Comparison of ENCODE assay signal across 2 cellular contexts in genomic region chr19:49152218-49152550, GRCh38.
TF ChIP-seq lines count a peak whose summit lies in the region.

No MANE protein-coding gene starts in this region.

TF ChIP-seq in A549, 52 proteins besides CTCF, POLR2A, EP300 and RAD21:
- TF ChIP-seq NPAS2 (CRISPR knock-in tag; IDR thresholded peaks at IDR 0.05; ENCODE audit: borderline replicate concordance) (no peak), MAX (IDR thresholded peaks at IDR 0.05) (no peak), EHF (CRISPR knock-in tag; IDR thresholded peaks at IDR 0.05) (no peak), ZNF302 (CRISPR knock-in tag; IDR thresholded peaks at IDR 0.05) (no peak), HMGXB4 (CRISPR knock-in tag; IDR thresholded peaks at IDR 0.05; ENCODE audit: borderline replicate concordance) (no peak), RCOR1 (IDR thresholded peaks at IDR 0.05; ENCODE audit: low read depth, low read length) (no peak), CBX8 (IDR thresholded peaks at IDR 0.05) (no peak), GATA3 (IDR thresholded peaks at IDR 0.05; ENCODE audit: borderline replicate concordance) (no peak), CHD2 (IDR thresholded peaks at IDR 0.05; ENCODE audit: low read length, partially characterized antibody) (no peak), ELK1 (IDR thresholded peaks at IDR 0.05; ENCODE audit: low read depth, low read length) (no peak), SMC3 (IDR thresholded peaks at IDR 0.05) (no peak), RARB (CRISPR knock-in tag; IDR thresholded peaks at IDR 0.05) (no peak), TP53 (CRISPR knock-in tag; IDR thresholded peaks at IDR 0.05) (no peak), BHLHE40 (IDR thresholded peaks at IDR 0.05; ENCODE audit: low read depth, low read length) (no peak), USF2 (IDR thresholded peaks at IDR 0.05) (no peak), TFCP2L1 (CRISPR knock-in tag; IDR thresholded peaks at IDR 0.05) (no peak), ESRRA (IDR thresholded peaks at IDR 0.05; ENCODE audit: borderline replicate concordance, low read length) (no peak), PBX3 (IDR thresholded peaks at IDR 0.05) (no peak)

TF ChIP-seq in K562, 482 proteins besides CTCF, POLR2A, EP300 and RAD21:
- TF ChIP-seq PKNOX1 (IDR thresholded peaks at IDR 0.05) = peak; percentile 4; the same call in 1 of the 2 replicates
- no peak for TF ChIP-seq CREB1 (IDR thresholded peaks at IDR 0.05)
- TF ChIP-seq CREB1 (CRISPR knock-in tag; IDR thresholded peaks at IDR 0.05) = 0 out of 2 replicates have a peak, but pooled peaks have one; percentile 1
- no peak for TF ChIP-seq ZFP30 (CRISPR knock-in tag; IDR thresholded peaks at IDR 0.05; ENCODE audit: borderline replicate concordance)
- TF ChIP-seq STAT5B (CRISPR knock-in tag; IDR thresholded peaks at IDR 0.05) = no peak
- TF ChIP-seq OTX1 (CRISPR knock-in tag; IDR thresholded peaks at IDR 0.05) = 0 out of 2 replicates have a peak, but pooled peaks have one; percentile 1
TF ChIP-seq in K562: peak in this region for 3.
